In the genomic region with DNA sequence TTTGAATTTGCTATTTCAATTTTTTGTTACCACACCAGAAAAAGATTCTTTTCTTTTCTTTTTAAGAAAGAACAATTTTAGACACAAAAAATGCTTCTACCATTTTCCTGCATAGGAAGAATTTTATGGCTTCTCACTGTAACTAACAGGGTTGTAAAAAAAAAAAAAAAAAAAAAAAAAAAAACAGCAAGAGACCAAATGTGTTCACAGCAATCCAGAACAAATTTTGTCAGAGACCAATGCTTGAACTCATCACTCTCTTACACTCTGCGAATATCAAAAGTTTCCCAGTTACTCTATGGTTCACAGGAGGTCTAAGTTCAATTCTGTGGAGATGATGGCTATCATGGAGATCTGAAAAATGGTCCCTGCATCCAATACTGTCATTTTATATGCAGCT, we compare ENCODE assay signal across 28 cellular contexts.
"Had no signal": no experiment of that assay in that cellular context is flagged by ENCODE, and none has a peak within 500 bp of the region (broad histone marks: within the 10 kb centered on the region; RNA-seq: fewer than 3 reads in every experiment).

No MANE protein-coding gene starts in this region.

- ATAC-seq: esophagus mucosa; gastrocnemius medialis; heart right ventricle; left ventricle myocardium superior; mucosa of descending colon; naive thymus-derived CD8-positive, alpha-beta T cell had no signal

- H3K27me3 ChIP-seq: dorsolateral prefrontal cortex, esophagus squamous epithelium, gastrocnemius medialis, heart right ventricle, left lung had no signal

- DNase-seq: dermis blood vessel endothelial cell; dorsolateral prefrontal cortex; effector CD4-positive, alpha-beta T cell; effector memory CD4-positive, alpha-beta T cell; endodermal cell; erythroblast; esophagus squamous epithelium; foreskin fibroblast; foreskin melanocyte; gastrocnemius medialis; glutamatergic neuron; heart right ventricle; hippocampal formation; left cardiac atrium; left lung; left ventricle myocardium superior; lower lobe of right lung; mesenchymal stem cell; mucosa of descending colon; naive B cell; naive thymus-derived CD8-positive, alpha-beta T cell had no signal

- H3K4me3 ChIP-seq: coronary artery, esophagus squamous epithelium, gastrocnemius medialis, heart right ventricle, left lung, lower lobe of right lung, mucosa of descending colon had no signal

- H3K36me3 Mint-ChIP-seq: mesothelial cell of epicardium, naive B cell had no signal

- H3K9me3 ChIP-seq: esophagus squamous epithelium, gastrocnemius medialis, heart right ventricle, left lung, lower lobe of right lung, mucosa of descending colon had no signal

- H3K27ac ChIP-seq: coronary artery, dorsolateral prefrontal cortex, epithelial cell of prostate, esophagus squamous epithelium, gastrocnemius medialis, heart right ventricle, left lung, lower lobe of right lung had no signal

- H3K4me3 Mint-ChIP-seq: endodermal cell; mesothelial cell of epicardium; naive B cell; naive thymus-derived CD8-positive, alpha-beta T cell had no signal

- H3K9me3 Mint-ChIP-seq: endodermal cell, mesothelial cell of epicardium, naive B cell had no signal

- FAIRE-seq: endometrium, islet of Langerhans, keratinocyte had no signal

- H3K27me3 Mint-ChIP-seq: naive B cell; naive thymus-derived CD8-positive, alpha-beta T cell had no signal

- H3K27ac Mint-ChIP-seq: endodermal cell; mesothelial cell of epicardium; naive B cell; naive thymus-derived CD8-positive, alpha-beta T cell had no signal

- H3K36me3 ChIP-seq: esophagus squamous epithelium, gastrocnemius medialis, heart right ventricle, left lung, lower lobe of right lung had no signal
